In the genomic region with DNA sequence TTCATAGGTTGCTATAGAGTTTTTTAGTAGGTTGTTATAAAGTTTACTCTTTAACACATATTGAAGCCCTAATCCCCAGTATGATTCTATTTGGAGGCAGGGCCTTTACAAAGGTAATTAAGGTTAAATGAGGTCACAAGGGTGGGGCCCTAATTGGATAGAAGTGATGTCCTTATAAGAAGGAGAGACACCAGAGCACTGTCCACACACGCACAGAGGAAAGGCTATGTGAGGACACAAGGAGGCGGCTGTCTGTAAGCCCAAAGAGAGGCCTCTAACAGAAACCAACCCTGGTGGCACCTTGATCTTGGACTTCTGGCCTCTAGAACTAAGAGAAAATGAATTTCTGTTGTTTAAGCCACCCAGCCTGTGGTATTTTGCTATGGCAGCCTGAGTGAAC, we compare ENCODE assay signal across 17 cellular contexts.
"Had no signal": no experiment of that assay in that cellular context is flagged by ENCODE, and none has a peak within 500 bp of the region (broad histone marks: within the 10 kb centered on the region; RNA-seq: fewer than 3 reads in every experiment).

No MANE protein-coding gene starts in this region.

- H3K9me3 ChIP-seq: lower lobe of right lung, SJSA1, stomach, upper lobe of left lung had no signal

- ATAC-seq: foreskin keratinocyte, lower lobe of right lung had no signal

- H3K4me3 Mint-ChIP-seq: activated CD4-positive, alpha-beta memory T cell treated with anti-CD3 and anti-CD28 coated beads, Interleukin-2, amount 10 ng/mL, durations not matched to agents 7 days and 5 days had no signal

- H3K27ac Mint-ChIP-seq: activated CD4-positive, alpha-beta memory T cell treated with anti-CD3 and anti-CD28 coated beads, Interleukin-2, amount 10 ng/mL, durations not matched to agents 7 days and 5 days had no signal

- H3K4me2 ChIP-seq: hepatocyte had no signal

- H3K4me1 ChIP-seq: foreskin keratinocyte, stomach had no signal

- H3K27me3 Mint-ChIP-seq: activated CD4-positive, alpha-beta memory T cell treated with anti-CD3 and anti-CD28 coated beads, Interleukin-2, amount 10 ng/mL, durations not matched to agents 7 days and 5 days had no signal

- H3K79me2 ChIP-seq: hepatocyte had no signal

- H3K27me3 ChIP-seq: brain microvascular endothelial cell, dorsolateral prefrontal cortex, foreskin keratinocyte, hepatocyte, SJSA1, stomach, upper lobe of left lung had no signal

- H3K27ac ChIP-seq: brain microvascular endothelial cell, dorsolateral prefrontal cortex, foreskin keratinocyte, hepatocyte, lower lobe of right lung, SJSA1, stomach, upper lobe of left lung had no signal

- DNase-seq: activated CD4-positive, alpha-beta memory T cell treated with anti-CD3 and anti-CD28 coated beads, Interleukin-2, amount 10 ng/mL, durations not matched to agents 7 days and 5 days; activated CD4-positive, alpha-beta T cell treated with anti-CD3 and anti-CD28 coated beads for 4 hours; activated gamma-delta T cell; activated T-cell treated with anti-CD3 and anti-CD28 coated beads, Interleukin-2, amount 50 U/mL, for 48 hours; aorta; brain microvascular endothelial cell; central memory CD4-positive, alpha-beta T cell; dorsolateral prefrontal cortex; foreskin keratinocyte; lower lobe of right lung; occipital lobe; posterior cingulate gyrus; stomach; SW 1271; upper lobe of left lung had no signal

- H3K4me3 ChIP-seq: dorsolateral prefrontal cortex, hepatocyte, lower lobe of right lung, SJSA1, stomach, upper lobe of left lung had no signal

- H3K36me3 ChIP-seq: brain microvascular endothelial cell, lower lobe of right lung, SJSA1, stomach, upper lobe of left lung had no signal

- H2AFZ ChIP-seq: hepatocyte had no signal
